In the genomic region with DNA sequence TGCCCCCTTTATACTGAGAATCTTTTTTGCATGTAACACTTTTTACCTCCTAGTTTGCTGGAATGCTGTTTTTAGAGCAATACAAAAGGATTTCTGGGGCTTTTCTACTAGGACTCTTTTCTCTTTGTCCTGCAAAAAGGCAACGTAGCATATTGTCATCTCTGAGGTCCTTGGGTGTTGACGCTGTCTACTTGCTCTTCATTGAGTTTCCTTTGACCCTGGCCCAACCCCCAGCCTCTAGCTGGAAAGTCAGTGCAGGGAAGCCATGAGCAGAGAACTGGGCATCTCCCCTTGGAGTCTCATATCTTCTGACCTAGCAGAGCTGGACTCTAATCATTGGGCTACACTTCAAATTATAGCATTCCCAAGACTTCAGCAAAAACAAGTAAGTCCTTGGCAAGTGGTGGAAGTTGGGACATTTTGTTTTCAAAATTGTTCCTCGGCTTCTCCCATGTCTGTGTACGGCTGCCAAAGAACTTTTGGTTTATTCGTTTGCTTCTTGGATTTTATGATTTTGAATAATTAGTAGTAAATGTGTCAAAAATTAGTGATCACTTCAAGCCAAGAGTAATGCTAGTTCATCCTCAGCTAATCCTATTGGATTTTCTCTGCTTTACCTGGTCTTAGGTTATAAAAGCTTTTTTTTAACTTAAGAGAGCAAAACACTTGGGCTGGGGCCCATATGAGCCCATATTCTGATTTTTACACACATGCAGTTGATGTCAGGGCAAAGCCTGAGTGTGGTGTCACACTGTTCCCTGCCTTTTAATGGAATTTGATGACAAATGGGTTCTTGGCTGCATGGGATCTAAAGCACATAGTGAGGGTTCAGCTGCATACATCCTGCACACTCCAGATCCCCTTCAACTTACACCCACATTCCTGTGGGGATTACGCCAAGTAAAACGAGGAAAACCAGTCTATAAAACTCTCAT, we compare ENCODE assay signal across 18 cellular contexts.
DNase-seq lines count a peak whose midpoint lies in the region; ATAC-seq and TF ChIP-seq lines count a peak whose summit lies in the region.
"Had no signal": no experiment of that assay in that cellular context is flagged by ENCODE, and none has a peak within 500 bp of the region (broad histone marks: within the 10 kb centered on the region; RNA-seq: fewer than 3 reads in every experiment).

No MANE protein-coding gene starts in this region.

- ATAC-seq in Right ventricle myocardium inferior (peak; percentile 92), right cardiac atrium (peak; percentile 69 to 92), HG03175 (IDR thresholded peaks at IDR 0.05; ENCODE audit: unreplicated experiment) (no peak)
- ATAC-seq: K562 had no signal

- no peak overlapping the region for H3K4me3 ChIP-seq in right cardiac atrium (ENCODE audit: low read length)
- H3K4me3 ChIP-seq in suprapubic skin = no peak overlapping the region
- H3K4me3 ChIP-seq: BLaER1 treated with 17β-estradiol and CSF1 and Interleukin-3, amounts not matched to agents 10 nM and 100 nM; K562 had no signal

- no peak for DNase-seq in Right ventricle myocardium inferior (ENCODE audit: missing footprints)
- no peak for DNase-seq in cardiac septum (ENCODE audit: low spot score)
- DNase-seq in right cardiac atrium = peak in 1 of 3 donors; percentile 70
- no peak for DNase-seq in suprapubic skin (ENCODE audit: low spot score in 2 of 2)
- DNase-seq in foreskin melanocyte = no peak
- DNase-seq in putamen (ENCODE audit: low spot score) = no peak
- DNase-seq in stimulated activated naive CD4-positive, alpha-beta T cell (lab: John Stamatoyannopoulos, UW) = no peak
- DNase-seq: CD8-positive, alpha-beta memory T cell; DND-41; GOT3; NCI-H1417; NCI-H2029 treated with DMSO at 0.1 percent for 48 hours; NCI-H2171 treated with DMSO at 0.1 percent for 48 hours; NCI-H774 had no signal

- H3K27me3 ChIP-seq in right cardiac atrium (ENCODE audit: control insufficient read depth, insufficient read depth) (no peaks in the 10 kb centered on the region), suprapubic skin (no peaks in the 10 kb centered on the region)
- H3K27me3 ChIP-seq: BLaER1 treated with 17β-estradiol and CSF1 and Interleukin-3, amounts not matched to agents 10 nM and 100 nM had no signal

- peak overlapping the region; percentile 81 for H3K27ac ChIP-seq in right cardiac atrium (ENCODE audit: low read length)
- peak overlapping the region; percentile 27 for H3K27ac ChIP-seq in suprapubic skin
- H3K27ac ChIP-seq: 22Rv1; BLaER1 treated with 17β-estradiol and CSF1 and Interleukin-3, amounts not matched to agents 10 nM and 100 nM had no signal

- peaks cover 4% of the 10 kb centered on the region for H3K4me1 ChIP-seq in right cardiac atrium (ENCODE audit: control insufficient read depth, insufficient read depth, low read length)
- peaks cover 12% of the 10 kb centered on the region for H3K4me1 ChIP-seq in suprapubic skin

- intact Hi-C loops in Right ventricle myocardium inferior (cut with DNase I) (no loop called here), cardiac septum (cut with DNase I) (no loop called here), right cardiac atrium (cut with DNase I) (no loop called here)

- 61% methylated on average over 7 of the region's 7 CpGs for WGBS in right cardiac atrium
- 70% methylated on average over 7 of the region's 7 CpGs for WGBS in suprapubic skin

- no peak for TF ChIP-seq EP300 in suprapubic skin (IDR thresholded peaks at IDR 0.05)

- H3K36me3 ChIP-seq in suprapubic skin = no peaks in the 10 kb centered on the region
- H3K36me3 ChIP-seq: BLaER1 treated with 17β-estradiol and CSF1 and Interleukin-3, amounts not matched to agents 10 nM and 100 nM had no signal

- TF ChIP-seq POLR2A in suprapubic skin (IDR thresholded peaks at IDR 0.05) = no peak

- no peak for TF ChIP-seq CTCF in suprapubic skin (IDR thresholded peaks at IDR 0.05)

- no peaks in the 10 kb centered on the region for H3K9me3 ChIP-seq in right cardiac atrium (ENCODE audit: control insufficient read depth, low read length)
- no peaks in the 10 kb centered on the region for H3K9me3 ChIP-seq in suprapubic skin
- H3K9me3 ChIP-seq: BLaER1 treated with 17β-estradiol and CSF1 and Interleukin-3, amounts not matched to agents 10 nM and 100 nM had no signal
